Comparison of ENCODE assay signal across 8 cellular contexts in the genomic region with DNA sequence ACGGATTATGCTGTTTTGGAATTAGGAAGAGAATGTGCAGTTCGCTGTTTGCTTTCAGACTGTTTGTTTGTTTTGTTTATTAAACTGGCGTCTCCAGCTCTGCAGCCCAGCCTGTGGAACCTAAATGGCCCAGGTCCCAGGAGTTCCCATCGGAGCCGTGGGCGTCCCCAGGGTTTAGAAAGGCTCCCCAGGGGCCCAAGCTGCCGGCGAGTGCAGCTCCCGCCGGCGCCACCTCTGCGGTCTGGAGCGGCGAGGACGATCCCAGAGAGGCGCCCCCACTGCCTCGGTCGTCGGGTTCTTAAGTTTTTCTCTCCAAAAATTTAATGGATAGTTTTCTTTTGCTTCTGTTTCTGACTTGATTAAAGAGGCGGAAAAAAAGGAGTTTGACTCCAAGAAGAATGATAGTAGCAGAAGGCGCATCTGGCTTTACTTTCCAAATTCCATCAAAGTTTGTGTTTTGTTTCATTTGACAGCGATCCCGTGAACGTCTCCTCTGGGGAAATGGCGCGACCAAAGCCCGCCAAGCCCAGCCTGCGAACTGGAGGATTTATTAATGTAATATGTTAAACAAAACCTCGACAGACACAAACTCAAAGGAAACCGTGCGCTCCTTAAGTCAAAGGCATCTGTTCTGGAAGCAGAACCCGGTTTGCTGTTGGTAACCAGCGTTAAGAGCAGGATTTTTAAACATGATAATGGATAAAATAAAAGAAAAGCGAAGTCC. TPM values are rescaled to one million over a fixed set of nuclear protein-coding genes. Genes with fewer than 3 reads are reported as not detected.
DNase-seq lines count a peak whose midpoint lies in the region; ATAC-seq, FAIRE-seq and TF ChIP-seq lines count a peak whose summit lies in the region.

No MANE protein-coding gene starts in this region.

- no peaks in the 10 kb centered on the region for H3K36me3 Mint-ChIP-seq in endodermal cell (ENCODE audit: low read depth)
- H3K36me3 Mint-ChIP-seq in mesothelial cell of epicardium = no peaks in the 10 kb centered on the region

- ATAC-seq in HG02610 (IDR thresholded peaks at IDR 0.05; ENCODE audit: unreplicated experiment) = no peak

- H3K27me3 ChIP-seq in BLaER1 treated with 17β-estradiol and CSF1 and Interleukin-3, amounts not matched to agents 10 nM and 100 nM = peaks cover 5 to 14% (median 9%) of the 10 kb centered on the region in 11 experiments; a peak in 15 of 22 replicates
- no peaks in the 10 kb centered on the region for H3K27me3 ChIP-seq in Peyer's patch
- peaks cover 71% of the 10 kb centered on the region for H3K27me3 ChIP-seq in endodermal cell (ENCODE audit: control insufficient read depth, insufficient read depth, low read length, poor library complexity, severe bottlenecking)

- no peak for TF ChIP-seq POLR2A in Peyer's patch (IDR thresholded peaks at IDR 0.05)

- 1 to 3% methylated on average over 18 to 34 of the region's 34 CpGs for WGBS in endodermal cell (ENCODE audit: insufficient coverage in 1 of 2, insufficient read length in 1 of 2), 2 experiments

- H3K4me2 ChIP-seq in BLaER1 treated with 17β-estradiol and CSF1 and Interleukin-3, amounts not matched to agents 10 nM and 100 nM = peak overlapping the region; percentile 82 to 99 (median 92)

- peak overlapping the region; percentile 76 to 90 (median 87) for H3K9ac ChIP-seq in BLaER1 treated with 17β-estradiol and CSF1 and Interleukin-3, amounts not matched to agents 10 nM and 100 nM
- no peak overlapping the region for H3K9ac ChIP-seq in endodermal cell (ENCODE audit: extremely low read depth, low read length, poor library complexity, severe bottlenecking)

- DNase-seq in HEK293T (ENCODE audit: extremely low spot score) = peak; percentile 46
- DNase-seq in Peyer's patch = peak in 2 of 3 donors; percentile 52 to 61
- peak; percentile 71 for DNase-seq in endodermal cell
- no peak for DNase-seq in mesothelial cell of epicardium (ENCODE audit: low spot score in 2 of 2, unreplicated experiment in 2 of 2)
- DNase-seq in urothelium cell line (ENCODE audit: low spot score) = peak; percentile 75
- no peak for DNase-seq in effector CD8-positive, alpha-beta T cell (lab: John Stamatoyannopoulos, UW)

- POLR2A ChIA-PET in HEK293T (lab: Yijun Ruan, JAX) = no interaction called here

- CTCF ChIA-PET in HEK293T (lab: Yijun Ruan, JAX) = no interaction called here

- H3K4me1 Mint-ChIP-seq in endodermal cell = peaks cover 14% of the 10 kb centered on the region
- H3K4me1 Mint-ChIP-seq in mesothelial cell of epicardium = peaks cover 37% of the 10 kb centered on the region

- FAIRE-seq in urothelium cell line (lab: Jason Lieb, UNC) = no peak

- H3K9me3 ChIP-seq in BLaER1 treated with 17β-estradiol and CSF1 and Interleukin-3, amounts not matched to agents 10 nM and 100 nM (replicated peaks in 1 of 11) = peaks cover 0 to 10% (median 0%) of the 10 kb centered on the region in 11 experiments; a peak in 3 of 22 replicates
- H3K9me3 ChIP-seq in Peyer's patch (no peaks in the 10 kb centered on the region), endodermal cell (ENCODE audit: control insufficient read depth, low read length) (no peaks in the 10 kb centered on the region)

- H3K36me3 ChIP-seq in BLaER1 treated with 17β-estradiol and CSF1 and Interleukin-3, amounts not matched to agents 10 nM and 100 nM = peaks cover 0 to 18% (median 9%) of the 10 kb centered on the region in 11 experiments; a peak in 10 of 22 replicates
- H3K36me3 ChIP-seq in Peyer's patch = no peaks in the 10 kb centered on the region
- no peaks in the 10 kb centered on the region for H3K36me3 ChIP-seq in endodermal cell (ENCODE audit: control insufficient read depth, insufficient read depth, low read length)

- H3K27ac Mint-ChIP-seq in endodermal cell (no peak overlapping the region), mesothelial cell of epicardium (peak overlapping the region; percentile 95)

- H3K27ac ChIP-seq in BLaER1 treated with 17β-estradiol and CSF1 and Interleukin-3, amounts not matched to agents 10 nM and 100 nM = peak overlapping the region; percentile 14 to 93 (median 76); a peak in 19 of 22 replicates
- H3K27ac ChIP-seq in Peyer's patch (peak overlapping the region; percentile 60 to 96 (median 72)), endodermal cell (ENCODE audit: low read depth, low read length) (peak overlapping the region; percentile 9)

- TF ChIP-seq CTCF in Peyer's patch (IDR thresholded peaks at IDR 0.05) (no peak), endodermal cell (conservative IDR thresholded peaks at IDR 0.05) (no peak), mesothelial cell of epicardium (IDR thresholded peaks at IDR 0.05; ENCODE audit: unreplicated experiment) (no peak)

- H3K4me3 Mint-ChIP-seq in endodermal cell (peak overlapping the region; percentile 71), mesothelial cell of epicardium (peak overlapping the region; percentile 87)

- peak overlapping the region; percentile 79 to 92 (median 88) for H3K4me3 ChIP-seq in BLaER1 treated with 17β-estradiol and CSF1 and Interleukin-3, amounts not matched to agents 10 nM and 100 nM
- H3K4me3 ChIP-seq in Peyer's patch = peak overlapping the region; percentile 63 to 90 (median 80)
- peak overlapping the region; percentile 83 for H3K4me3 ChIP-seq in endodermal cell (ENCODE audit: low read length)

- H3K27me3 Mint-ChIP-seq in endodermal cell (ENCODE audit: insufficient read depth) (peaks cover 83% of the 10 kb centered on the region), mesothelial cell of epicardium (ENCODE audit: low read depth) (peaks cover 44% of the 10 kb centered on the region)

- H3K9me3 Mint-ChIP-seq in endodermal cell = no peaks in the 10 kb centered on the region
- no peaks in the 10 kb centered on the region for H3K9me3 Mint-ChIP-seq in mesothelial cell of epicardium

- H3K4me1 ChIP-seq in BLaER1 treated with 17β-estradiol and CSF1 and Interleukin-3, amounts not matched to agents 10 nM and 100 nM = peaks cover 18 to 39% (median 33%) of the 10 kb centered on the region in 10 experiments
- H3K4me1 ChIP-seq in Peyer's patch (peaks cover 0 to 29% (median 8%) of the 10 kb centered on the region in 4 donors), endodermal cell (ENCODE audit: control insufficient read depth, insufficient read depth, low read length) (peaks cover 4% of the 10 kb centered on the region)

- peaks cover 11 to 31% (median 24%) of the 10 kb centered on the region in 11 experiments; a peak in 19 of 22 replicates for H4K20me1 ChIP-seq in BLaER1 treated with 17β-estradiol and CSF1 and Interleukin-3, amounts not matched to agents 10 nM and 100 nM

TF ChIP-seq in HEK293T, 16 proteins besides CTCF, POLR2A, EP300 and RAD21:
- TF ChIP-seq L3MBTL2 (conservative IDR thresholded peaks at IDR 0.05) = peak; percentile 60
- TF ChIP-seq FOXK2 (IDR thresholded peaks at IDR 0.05) = no peak
TF ChIP-seq in HEK293T: peak in this region for 1.

RNA-seq across cellular contexts. Expression of gene FZD1, which starts 0.7 kb away (rescaled TPM):
- 10 to 100 TPM in 2 of 4 donors, 1 to 10 TPM in 2; 1.7 to 12.6 (median 8.9) TPM for total RNA-seq in Peyer's patch
- 1 to 10 TPM; 2.5 to 4.7 TPM for total RNA-seq in endodermal cell
- polyA plus RNA-seq in endodermal cell (2013, experiment 1 of 2) = 7.4 TPM
- polyA plus RNA-seq in endodermal cell (2013, experiment 2 of 2) = 7.5 TPM
- 15.3 to 15.4 TPM (median 15.3 TPM) in 3 replicates for total RNA-seq in mesothelial cell of epicardium

Comparison
In these comparisons a context has a peak if more than half of its experiments do, and no peak if none do; other contexts are left out.
1. H3K27ac ChIP-seq: peak in every context shown above with its lines; median percentile 76 in BLaER1 treated with 17β-estradiol and CSF1 and Interleukin-3, amounts not matched to agents 10 nM and 100 nM; 72 in Peyer's patch; 9 in endodermal cell.
2. DNase-seq: peak in HEK293T (single experiment), Peyer's patch (2 of 3), endodermal cell (single experiment) and urothelium cell line (single experiment); none in mesothelial cell of epicardium (0 of 2) and effector CD8-positive, alpha-beta T cell (single experiment).
3. Peak in every context shown above with its lines, with median percentiles within 50 percentile points of each other: H3K4me3 ChIP-seq.